17 cellular contexts compared by ENCODE assay signal in the genomic region with DNA sequence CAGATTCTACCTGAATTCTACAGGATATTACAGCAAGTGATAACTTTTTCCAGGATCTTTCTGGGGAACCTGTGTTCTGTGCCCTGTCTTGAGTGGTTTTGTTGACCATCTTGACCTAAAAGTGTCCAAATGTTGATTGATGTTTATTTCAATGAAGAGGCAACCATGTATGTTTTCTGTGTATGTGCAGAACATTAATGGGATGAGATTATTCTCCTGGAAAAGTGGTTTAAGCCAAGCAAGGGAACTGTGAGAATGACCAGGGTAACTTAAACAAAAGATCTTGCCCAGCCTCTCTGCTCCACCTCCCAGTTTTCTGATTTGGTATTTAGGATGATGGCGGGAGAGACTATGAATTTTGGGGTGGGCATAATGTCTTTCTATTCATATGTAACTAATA. TPM values are rescaled to one million over a fixed set of nuclear protein-coding genes. Genes with fewer than 3 reads are reported as not detected.
DNase-seq lines count a peak whose midpoint lies in the region; ATAC-seq, FAIRE-seq and TF ChIP-seq lines count a peak whose summit lies in the region.
"Had no signal": no experiment of that assay in that cellular context is flagged by ENCODE, and none has a peak within 500 bp of the region (broad histone marks: within the 10 kb centered on the region; RNA-seq: fewer than 3 reads in every experiment).

No MANE protein-coding gene starts in this region.

- peaks cover 7% of the 10 kb centered on the region; the same call in 1 of the 2 replicates for H3K79me2 ChIP-seq in OCI-LY7 (ENCODE audit: insufficient read depth, low read depth, low read length)

- no peak overlapping the region for H3K27ac Mint-ChIP-seq in CD4-positive, alpha-beta T cell
- peak overlapping the region; percentile 57 for H3K27ac Mint-ChIP-seq in endothelial cell (ENCODE audit: unreplicated experiment)
- H3K27ac Mint-ChIP-seq: activated CD4-positive, alpha-beta memory T cell treated with anti-CD3 and anti-CD28 coated beads, Interleukin-2, amount 10 ng/mL, durations not matched to agents 7 days and 5 days; IgD-negative memory B cell; T-helper 2 cell treated with Interferon-gamma antibody and Interleukin-4, amounts not matched to agents 5 μg/mL and 100 μg/mL, for 36 hours had no signal

- no peaks in the 10 kb centered on the region for H3K27me3 ChIP-seq in CD4-positive, alpha-beta T cell (ENCODE audit: control insufficient read depth, insufficient read depth, low read length)
- H3K27me3 ChIP-seq in psoas muscle (ENCODE audit: insufficient read depth in 3 of 3, low read length in 2 of 3) (no peaks in the 10 kb centered on the region), esophagus muscularis mucosa (no peaks in the 10 kb centered on the region)
- H3K27me3 ChIP-seq: neutrophil had no signal

- peak overlapping the region; percentile 97 for H3K4me2 ChIP-seq in OCI-LY7 (ENCODE audit: low read length)
- H3K4me2 ChIP-seq: BLaER1 had no signal

- no peaks in the 10 kb centered on the region for H3K9me3 ChIP-seq in CD4-positive, alpha-beta T cell (ENCODE audit: control insufficient read depth, low read length)
- H3K9me3 ChIP-seq in OCI-LY7 (ENCODE audit: low read length), result no peaks in the 10 kb centered on the region
- no peaks in the 10 kb centered on the region for H3K9me3 ChIP-seq in psoas muscle
- H3K9me3 ChIP-seq in esophagus muscularis mucosa, result no peaks in the 10 kb centered on the region
- H3K9me3 ChIP-seq: neutrophil had no signal

- no peaks in the 10 kb centered on the region for H3K9me2 ChIP-seq in OCI-LY7 (ENCODE audit: insufficient read depth, low read length)

- no peaks in the 10 kb centered on the region for H3K36me3 Mint-ChIP-seq in CD4-positive, alpha-beta T cell (ENCODE audit: low read depth)
- H3K36me3 Mint-ChIP-seq in endothelial cell (ENCODE audit: low read depth, unreplicated experiment), result peaks cover 3% of the 10 kb centered on the region
- H3K36me3 Mint-ChIP-seq: IgD-negative memory B cell had no signal

- no peak for DNase-seq in CD4-positive, alpha-beta T cell
- DNase-seq in OCI-LY7 (ENCODE audit: low spot score) (no peak), endothelial cell (ENCODE audit: low spot score) (no peak), psoas muscle (no peak), GM12892 (ENCODE audit: insufficient read length) (no peak), esophagus muscularis mucosa (ENCODE audit: extremely low spot score) (no peak), GM13976 (ENCODE audit: low spot score) (no peak), iPS-NIHi11 (ENCODE audit: low spot score) (no peak)
- DNase-seq: activated CD4-positive, alpha-beta memory T cell treated with anti-CD3 and anti-CD28 coated beads, Interleukin-2, amount 10 ng/mL, durations not matched to agents 7 days and 5 days; activated naive CD4-positive, alpha-beta T cell treated with anti-CD3 and anti-CD28 coated beads, Interleukin-2, amount 50 U/mL, for 16 hours; cortex of kidney; NCI-H2107 had no signal

- BruUV-seq in OCI-LY7 (replicated peaks; lab: Mats Ljungman, UMichigan), result no TSS peak

- TF ChIP-seq EP300 in esophagus muscularis mucosa (IDR thresholded peaks at IDR 0.05), result no peak

- intact Hi-C loops in CD4-positive, alpha-beta T cell (cut with DNase I, micrococcal nuclease), result loop anchor here in 1 of 2 experiments (5.0 to 10.0 kb wide), 2 partner anchors 134 to 153 kb away; no protein-coding TSS in a partner anchor
- intact Hi-C loops in OCI-LY7 (cut with micrococcal nuclease; ENCODE audit: unreplicated experiment), result loop anchor here (2.0 to 10.0 kb wide), 7 partner anchors 132 to 977 kb away; a partner anchor contains a TSS
- intact Hi-C loops in psoas muscle (cut with DNase I), result loop anchor here (5.0 to 10.0 kb wide), 4 partner anchors 62 to 207 kb away; a partner anchor contains a TSS
- intact Hi-C loops in esophagus muscularis mucosa (cut with DNase I), result loop anchor here (10.0 kb wide), 1 partner anchor 304 kb away; no protein-coding TSS in a partner anchor

- H3K4me3 ChIP-seq in OCI-LY7 (ENCODE audit: low read depth, low read length, poor library complexity, severe bottlenecking) (peak overlapping the region; percentile 68), psoas muscle (peak overlapping the region; percentile 96), esophagus muscularis mucosa (no peak overlapping the region)
- H3K4me3 ChIP-seq: BLaER1 had no signal

- H2AFZ ChIP-seq in OCI-LY7 (ENCODE audit: low read length), result peak overlapping the region; percentile 95

- no peaks in the 10 kb centered on the region for H3K9me3 Mint-ChIP-seq in CD4-positive, alpha-beta T cell
- H3K9me3 Mint-ChIP-seq in endothelial cell (ENCODE audit: unreplicated experiment), result peaks cover 7% of the 10 kb centered on the region
- H3K9me3 Mint-ChIP-seq: activated CD4-positive, alpha-beta memory T cell treated with anti-CD3 and anti-CD28 coated beads, Interleukin-2, amount 10 ng/mL, durations not matched to agents 7 days and 5 days had no signal

- H3K27ac ChIP-seq in CD4-positive, alpha-beta T cell (ENCODE audit: low read depth, low read length), result no peak overlapping the region
- H3K27ac ChIP-seq in OCI-LY7 (ENCODE audit: low read depth, low read length, poor library complexity, severe bottlenecking) (peak overlapping the region; percentile 89), psoas muscle (peak overlapping the region; percentile 95), esophagus muscularis mucosa (replicated peaks in 1 of 4) (peak overlapping the region in 1 of 4 donors; percentile 11)
- H3K27ac ChIP-seq: BLaER1, neutrophil had no signal

- H3K4me3 Mint-ChIP-seq in CD4-positive, alpha-beta T cell, result peak overlapping the region; percentile 23
- no peak overlapping the region for H3K4me3 Mint-ChIP-seq in endothelial cell (ENCODE audit: unreplicated experiment)
- H3K4me3 Mint-ChIP-seq: activated CD4-positive, alpha-beta memory T cell treated with anti-CD3 and anti-CD28 coated beads, Interleukin-2, amount 10 ng/mL, durations not matched to agents 7 days and 5 days had no signal

- peaks cover 51% of the 10 kb centered on the region for H3K4me1 Mint-ChIP-seq in CD4-positive, alpha-beta T cell (ENCODE audit: low read depth)
- H3K4me1 Mint-ChIP-seq in endothelial cell (ENCODE audit: unreplicated experiment), result peaks cover 31% of the 10 kb centered on the region

- TF ChIP-seq CTCF in CD4-positive, alpha-beta T cell (IDR thresholded peaks at IDR 0.05), result no peak
- TF ChIP-seq CTCF in OCI-LY7 (conservative IDR thresholded peaks at IDR 0.05; ENCODE audit: low read length), result no peak
- no peak for TF ChIP-seq CTCF in endothelial cell (IDR thresholded peaks at IDR 0.05; ENCODE audit: unreplicated experiment)
- TF ChIP-seq CTCF in psoas muscle (IDR thresholded peaks at IDR 0.05), result no peak
- no peak for TF ChIP-seq CTCF in esophagus muscularis mucosa (IDR thresholded peaks at IDR 0.05)
- TF ChIP-seq CTCF in GM13976 (IDR thresholded peaks at IDR 0.05; ENCODE audit: borderline replicate concordance, control extremely low read depth, extremely low read depth, insufficient read depth, missing control alignments), result no peak

- H3K27me3 Mint-ChIP-seq in CD4-positive, alpha-beta T cell, result peaks cover 8% of the 10 kb centered on the region
- peaks cover 4% of the 10 kb centered on the region for H3K27me3 Mint-ChIP-seq in endothelial cell (ENCODE audit: unreplicated experiment)

- no peak for ATAC-seq in CD4-positive, alpha-beta T cell (ENCODE audit: poor library complexity)
- ATAC-seq in psoas muscle, result no peak

- FAIRE-seq in GM12892 (lab: Jason Lieb, UNC), result no peak
- FAIRE-seq: keratinocyte had no signal

- 45 to 68% (median 48%) methylated on average over 1 of the region's 1 CpG for WGBS in psoas muscle, 3 donors
- 86% methylated on average over 1 of the region's 1 CpG for WGBS in esophagus muscularis mucosa

- peaks cover 66% of the 10 kb centered on the region for H3K4me1 ChIP-seq in OCI-LY7 (ENCODE audit: insufficient read depth, low read length, poor library complexity, severe bottlenecking)
- H3K4me1 ChIP-seq in psoas muscle, result peaks cover 31% of the 10 kb centered on the region
- peaks cover 9 to 57% (median 49%) of the 10 kb centered on the region in 4 donors for H3K4me1 ChIP-seq in esophagus muscularis mucosa

- in situ Hi-C loops in GM13976 (cut with MboI; ENCODE audit: low sequenced_read_pairs, unreplicated experiment), result no loop called here

- no peaks in the 10 kb centered on the region for H4K20me1 ChIP-seq in OCI-LY7 (ENCODE audit: insufficient read depth, low read length)
- H4K20me1 ChIP-seq: BLaER1 had no signal

- CTCF ChIA-PET in CD4-positive, alpha-beta T cell (lab: Charles Lee), result no interaction called here
- CTCF ChIA-PET in OCI-LY7 (lab: Charles Lee; ENCODE audit: unreplicated experiment), result no interaction called here

- POLR2A ChIA-PET in CD4-positive, alpha-beta T cell (lab: Charles Lee), result interaction anchor here (0.9 to 1.8 kb wide), 3 partner anchors 10 to 156 kb away, joined by 3 to 5 read pairs (median 3); a partner anchor contains a TSS
- POLR2A ChIA-PET in OCI-LY7 (lab: Charles Lee), result interaction anchor here (0.8 to 8.3 kb wide), 8 partner anchors 12 to 671 kb away, joined by 3 to 139 read pairs (median 3); a partner anchor contains a TSS

- TF ChIP-seq POLR2A in GM12892 (IDR thresholded peaks at IDR 0.05; ENCODE audit: low read depth, low read length), result no peak
- no peak for TF ChIP-seq POLR2A in esophagus muscularis mucosa (IDR thresholded peaks at IDR 0.05; ENCODE audit: low read depth)

- H3K36me3 ChIP-seq in OCI-LY7 (ENCODE audit: insufficient read depth, low read length) (no peaks in the 10 kb centered on the region; the same call in 1 of the 2 replicates), psoas muscle (ENCODE audit: insufficient read depth in 1 of 2, low read depth in 1 of 2) (no peaks in the 10 kb centered on the region), esophagus muscularis mucosa (no peaks in the 10 kb centered on the region)
- H3K36me3 ChIP-seq: BLaER1, neutrophil had no signal

RNA-seq across cellular contexts. Expression of a gene that starts 1.0 kb away (rescaled TPM):
- total RNA-seq in CD4-positive, alpha-beta T cell, result not detected
- total RNA-seq in OCI-LY7 (2014; rRNA removed; shearing (Covaris generic)), result 5.6 and 5.7 TPM in 2 replicates
- total RNA-seq in OCI-LY7 (2022), result 5.4 and 8.0 TPM in 2 replicates
- 1.8 TPM for total RNA-seq in endothelial cell (ENCODE audit: unreplicated experiment)
- 1 to 10 TPM in 2 of 4 donors, under 1 TPM in 2; 0.65 to 3.2 (median 1.3) TPM for total RNA-seq in psoas muscle
- polyA plus RNA-seq in psoas muscle, result 1 to 10 TPM in 2 of 3 donors, under 1 TPM in 1; 0.53 to 6.8 (median 5.5) TPM
- polyA plus RNA-seq in GM12892 (2012; ENCODE audit: missing spikeins), result not detected
- 1 to 10 TPM in 2 of 4 donors, under 1 TPM in 1, not detected in 1; 0.33 to 2.5 (median 2.1) TPM for total RNA-seq in esophagus muscularis mucosa
- polyA plus RNA-seq: IgD-negative memory B cell had no signal

Comparison
In these comparisons a context has a peak if more than half of its experiments do, and no peak if none do; other contexts are left out.
1. H3K4me3 ChIP-seq: peak in OCI-LY7 (single experiment) and psoas muscle (single experiment); none in esophagus muscularis mucosa (0 of 4).